In genomic region chr6:27591660-27592059, GRCh38 we compare ENCODE assay signal across 1 cellular context.
TF ChIP-seq lines count a peak whose summit lies in the region.

No MANE protein-coding gene starts in this region.

TF ChIP-seq in HepG2, 621 proteins besides CTCF, POLR2A, EP300 and RAD21 (continued from another document and continues in another):
- peak; percentile 65 for TF ChIP-seq ZNF580 (CRISPR knock-in tag; IDR thresholded peaks at IDR 0.05; ENCODE audit: borderline replicate concordance, low read depth)
- TF ChIP-seq ATAD3A (CRISPR knock-in tag; IDR thresholded peaks at IDR 0.05) = no peak
- TF ChIP-seq HMG20A (CRISPR knock-in tag; IDR thresholded peaks at IDR 0.05; ENCODE audit: borderline replicate concordance) = 0 out of 2 replicates have a peak, but pooled peaks have one; percentile 33
- no peak for TF ChIP-seq FOXA1 (IDR thresholded peaks at IDR 0.05)
- no peak for TF ChIP-seq FOXA1 (CRISPR knock-in tag; IDR thresholded peaks at IDR 0.05)
- TF ChIP-seq ZNF784 (CRISPR knock-in tag; IDR thresholded peaks at IDR 0.05; ENCODE audit: borderline replicate concordance) = no peak
- no peak for TF ChIP-seq ZNF260 (CRISPR knock-in tag; IDR thresholded peaks at IDR 0.05; ENCODE audit: borderline replicate concordance, low read depth)
- TF ChIP-seq GTF3A (CRISPR knock-in tag; conservative IDR thresholded peaks at IDR 0.05) = no peak
- no peak for TF ChIP-seq ZSCAN21 (CRISPR knock-in tag; IDR thresholded peaks at IDR 0.05; ENCODE audit: borderline replicate concordance)
- no peak for TF ChIP-seq RBFOX2 (IDR thresholded peaks at IDR 0.05; ENCODE audit: low read depth, low read length)
- TF ChIP-seq ZNF441 (CRISPR knock-in tag; IDR thresholded peaks at IDR 0.05; ENCODE audit: borderline replicate concordance) = no peak
- TF ChIP-seq ZNF883 (CRISPR knock-in tag; IDR thresholded peaks at IDR 0.05; ENCODE audit: not compliant biosample characterization) = no peak
- TF ChIP-seq ZNF572 (CRISPR knock-in tag; IDR thresholded peaks at IDR 0.05) = no peak
- no peak for TF ChIP-seq E2F2 (CRISPR knock-in tag; IDR thresholded peaks at IDR 0.05; ENCODE audit: borderline replicate concordance)
- TF ChIP-seq NFYB (CRISPR knock-in tag; IDR thresholded peaks at IDR 0.05) = no peak
- no peak for TF ChIP-seq ZFP41 (CRISPR knock-in tag; IDR thresholded peaks at IDR 0.05; ENCODE audit: borderline replicate concordance)
- no peak for TF ChIP-seq SAFB2 (CRISPR knock-in tag; IDR thresholded peaks at IDR 0.05; ENCODE audit: borderline replicate concordance, low read depth)
- TF ChIP-seq NR2F1 (CRISPR knock-in tag; IDR thresholded peaks at IDR 0.05) = no peak
- no peak for TF ChIP-seq ZBTB10 (CRISPR knock-in tag; IDR thresholded peaks at IDR 0.05; ENCODE audit: borderline replicate concordance)
- no peak for TF ChIP-seq ZNF142 (CRISPR knock-in tag; IDR thresholded peaks at IDR 0.05)
- TF ChIP-seq TP53 (CRISPR knock-in tag; conservative IDR thresholded peaks at IDR 0.05) = no peak
- no peak for TF ChIP-seq KMT2B (CRISPR knock-in tag; IDR thresholded peaks at IDR 0.05)
- TF ChIP-seq UBTF (CRISPR knock-in tag; IDR thresholded peaks at IDR 0.05) = no peak
- TF ChIP-seq ZNF674 (CRISPR knock-in tag; IDR thresholded peaks at IDR 0.05; ENCODE audit: low read depth) = no peak
- peak; percentile 46; the same call in 1 of the 2 replicates for TF ChIP-seq EHMT2 (IDR thresholded peaks at IDR 0.05; ENCODE audit: borderline replicate concordance, low read depth, low read length)
- TF ChIP-seq SIX1 (CRISPR knock-in tag; IDR thresholded peaks at IDR 0.05; ENCODE audit: borderline replicate concordance) = no peak
- peak; percentile 49; the same call in 1 of the 2 replicates for TF ChIP-seq PITX1 (CRISPR knock-in tag; IDR thresholded peaks at IDR 0.05)
- no peak for TF ChIP-seq ZMYM3 (CRISPR knock-in tag; IDR thresholded peaks at IDR 0.05)
- no peak for TF ChIP-seq KLF9 (CRISPR knock-in tag; IDR thresholded peaks at IDR 0.05; ENCODE audit: low read depth)
- 0 out of 2 replicates have a peak, but pooled peaks have one; percentile 43 for TF ChIP-seq XBP1 (CRISPR knock-in tag; IDR thresholded peaks at IDR 0.05)
- TF ChIP-seq THYN1 (CRISPR knock-in tag; IDR thresholded peaks at IDR 0.05; ENCODE audit: borderline replicate concordance, low read depth) = no peak
- TF ChIP-seq MXI1 (IDR thresholded peaks at IDR 0.05; ENCODE audit: borderline replicate concordance, low read depth, low read length) = no peak
- TF ChIP-seq ZNF44 (CRISPR knock-in tag; IDR thresholded peaks at IDR 0.05) = no peak
- no peak for TF ChIP-seq ZNF678 (CRISPR knock-in tag; IDR thresholded peaks at IDR 0.05)
- no peak for TF ChIP-seq HHEX (CRISPR knock-in tag; IDR thresholded peaks at IDR 0.05)
- TF ChIP-seq AKNA (CRISPR knock-in tag; IDR thresholded peaks at IDR 0.05; ENCODE audit: borderline replicate concordance) = no peak
- TF ChIP-seq ZNF780A (CRISPR knock-in tag; IDR thresholded peaks at IDR 0.05) = no peak
- no peak for TF ChIP-seq ZNF180 (CRISPR knock-in tag; IDR thresholded peaks at IDR 0.05; ENCODE audit: borderline replicate concordance, low read depth)
- no peak for TF ChIP-seq TAF1 (CRISPR knock-in tag; IDR thresholded peaks at IDR 0.05)
- no peak for TF ChIP-seq NR3C1 (CRISPR knock-in tag; IDR thresholded peaks at IDR 0.05)
- TF ChIP-seq ZMAT5 (CRISPR knock-in tag; IDR thresholded peaks at IDR 0.05; ENCODE audit: borderline replicate concordance, low read depth) = no peak
- TF ChIP-seq ZNF614 (CRISPR knock-in tag; IDR thresholded peaks at IDR 0.05; ENCODE audit: borderline replicate concordance) = peak; percentile 71
- TF ChIP-seq BRF2 (CRISPR knock-in tag; IDR thresholded peaks at IDR 0.05) = no peak
- TF ChIP-seq FLYWCH1 (CRISPR knock-in tag; IDR thresholded peaks at IDR 0.05) = no peak
- no peak for TF ChIP-seq NFYC (CRISPR knock-in tag; IDR thresholded peaks at IDR 0.05)
- no peak for TF ChIP-seq ZNF343 (CRISPR knock-in tag; IDR thresholded peaks at IDR 0.05)
- no peak for TF ChIP-seq PRMT3 (CRISPR knock-in tag; IDR thresholded peaks at IDR 0.05; ENCODE audit: borderline replicate concordance, low read depth)
- TF ChIP-seq PCBP1 (IDR thresholded peaks at IDR 0.05; ENCODE audit: borderline replicate concordance, low read depth, low read length) = no peak
